27 cellular contexts compared by ENCODE assay signal in the genomic region with DNA sequence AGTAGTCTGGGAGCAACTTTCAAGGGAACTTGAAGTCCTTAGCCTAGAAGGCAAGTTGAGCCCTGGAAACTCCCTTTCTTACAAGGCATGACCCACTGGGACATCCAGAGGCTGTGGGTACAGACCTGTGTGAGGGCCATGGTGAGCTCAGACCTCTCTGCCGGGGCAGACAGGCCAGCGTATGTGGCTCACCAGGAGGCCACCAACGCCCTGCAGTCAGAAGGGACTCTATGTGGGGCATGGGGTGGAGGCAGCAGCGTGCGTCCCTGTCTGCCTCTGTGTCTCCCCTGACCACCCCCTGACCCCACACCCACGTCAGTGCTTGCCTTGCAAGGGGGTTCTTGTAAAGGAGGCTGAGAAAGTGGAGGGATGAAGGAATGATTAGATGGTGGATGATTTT. TPM values are rescaled to one million over a fixed set of nuclear protein-coding genes. Genes with fewer than 3 reads are reported as not detected.
A peak's percentile ranks its signal among the peaks of the same experiment; 100 is the strongest.
DNase-seq lines count a peak whose midpoint lies in the region; ATAC-seq, FAIRE-seq and TF ChIP-seq lines count a peak whose summit lies in the region.
"Had no signal": no experiment of that assay in that cellular context is flagged by ENCODE, and none has a peak within 500 bp of the region (broad histone marks: within the 10 kb centered on the region; RNA-seq: fewer than 3 reads in every experiment).

No MANE protein-coding gene starts in this region.

- no peak overlapping the region for H2BK20ac ChIP-seq in H1 (ENCODE audit: low read length)

- CTCF ChIA-PET in H1 (lab: Charles Lee; ENCODE audit: partially characterized antibody): interaction anchor here (1.2 to 2.6 kb wide), 3 partner anchors 39 to 362 kb away, joined by 3 to 10 read pairs (median 6); no protein-coding TSS in a partner anchor

- H3K4me3 Mint-ChIP-seq in CD14-positive monocyte: no peak overlapping the region
- H3K4me3 Mint-ChIP-seq: activated CD4-positive, alpha-beta memory T cell treated with anti-CD3 and anti-CD28 coated beads for 36 hours; central memory CD8-positive, alpha-beta T cell; immature natural killer cell; mesothelial cell of epicardium; naive thymus-derived CD4-positive, alpha-beta T cell; T-cell had no signal

- no peak overlapping the region for H3K14ac ChIP-seq in H1 (ENCODE audit: insufficient read length)

- H3K36me3 ChIP-seq in H1 (ENCODE audit: control insufficient read depth in 2 of 4, insufficient read depth in 4 of 4, low read length in 3 of 4): no peaks in the 10 kb centered on the region
- no peaks in the 10 kb centered on the region for H3K36me3 ChIP-seq in neutrophil

- H4K8ac ChIP-seq in H1 (ENCODE audit: extremely low read depth, insufficient read depth, low read length): no peak overlapping the region

- H2AFZ ChIP-seq in H1 (ENCODE audit: low read length): no peak overlapping the region

- ATAC-seq in HG03469 (IDR thresholded peaks at IDR 0.05; ENCODE audit: unreplicated experiment): no peak
- ATAC-seq: naive thymus-derived CD4-positive, alpha-beta T cell; T-cell; upper lobe of right lung had no signal

- peaks cover 5 to 15% (median 13%) of the 10 kb centered on the region in 7 donors for H3K9me3 Mint-ChIP-seq in CD14-positive monocyte
- H3K9me3 Mint-ChIP-seq: immature natural killer cell had no signal

- H3K27ac ChIP-seq in H1 (ENCODE audit: low read depth, low read length): no peak overlapping the region
- peak overlapping the region; percentile 60 for H3K27ac ChIP-seq in neutrophil
- H3K27ac ChIP-seq: upper lobe of right lung had no signal

- intact Hi-C loops in CD14-positive monocyte (cut with micrococcal nuclease): no loop called here

- H4K20me1 ChIP-seq in H1 (replicated peaks in 1 of 2; ENCODE audit: control insufficient read depth in 1 of 2, insufficient read depth in 2 of 2, low read length in 2 of 2): peaks cover 2 to 3% of the 10 kb centered on the region in 2 experiments

- peaks cover 34% of the 10 kb centered on the region for H3K4me1 Mint-ChIP-seq in CD14-positive monocyte
- H3K4me1 Mint-ChIP-seq: mesothelial cell of epicardium had no signal

- peak overlapping the region in 5 of 7 donors; percentile 30 to 85 (median 55) for H3K27ac Mint-ChIP-seq in CD14-positive monocyte
- H3K27ac Mint-ChIP-seq: activated CD4-positive, alpha-beta memory T cell treated with anti-CD3 and anti-CD28 coated beads for 36 hours; IgD-negative memory B cell; immature natural killer cell; mesothelial cell of epicardium; T-cell had no signal

- H3K4me3 ChIP-seq in GM12865 (ENCODE audit: low read depth, low read length) (no peak overlapping the region), H1 (ENCODE audit: extremely low read depth in 1 of 4, insufficient read depth in 2 of 4, low read depth in 3 of 4, low read length in 4 of 4) (no peak overlapping the region), neutrophil (ENCODE audit: low read depth in 1 of 2, low read length in 1 of 2) (no peak overlapping the region)
- H3K4me3 ChIP-seq: smooth muscle cell, upper lobe of right lung had no signal

- H3K36me3 Mint-ChIP-seq in CD14-positive monocyte: peaks cover 11 to 21% of the 10 kb centered on the region in 2 donors
- H3K36me3 Mint-ChIP-seq: activated CD4-positive, alpha-beta memory T cell treated with anti-CD3 and anti-CD28 coated beads for 36 hours had no signal

- TF ChIP-seq CTCF in CD14-positive monocyte (IDR thresholded peaks at IDR 0.05) (no peak), GM12865 (IDR thresholded peaks at IDR 0.05; ENCODE audit: insufficient read depth, low read depth, low read length, missing control alignments) (no peak), H1 (IDR thresholded peaks at IDR 0.05; ENCODE audit: control extremely low read depth in 1 of 3, insufficient read depth in 1 of 3, low read depth in 1 of 3, low read length in 3 of 3) (no peak), neutrophil (IDR thresholded peaks at IDR 0.05) (no peak)

- DNase-seq in CD14-positive monocyte (ENCODE audit: low spot score) (no peak), GM12865 (ENCODE audit: low read depth) (peak; percentile 29), H1 (ENCODE audit: low read depth in 1 of 2, low spot score in 2 of 2) (no peak), NCI-H1092 treated with DMSO at 0.1 percent for 48 hours (lab: John Stamatoyannopoulos, UW) (no peak), NCI-H1694 treated with DMSO at 0.1 percent for 48 hours (lab: John Stamatoyannopoulos, UW) (no peak)
- DNase-seq: activated CD4-positive, alpha-beta memory T cell treated with anti-CD3 and anti-CD28 coated beads for 36 hours; activated gamma-delta T cell; C1 segment of cervical spinal cord; Calu3; dermis blood vessel endothelial cell; hypothalamus; immature natural killer cell; naive thymus-derived CD4-positive, alpha-beta T cell; NCI-H1105 treated with DMSO at 0.1 percent for 48 hours; NCI-H2081 treated with DMSO at 0.1 percent for 48 hours; NCI-H345; NCI-H774; retina; stimulated activated CD4-positive, alpha-beta T cell treated with anti-CD3 and anti-CD28 coated beads, Interleukin-1b, Interleukin-23, amount 100 ng/mL, for 48 hours; T-cell; upper lobe of right lung had no signal

- no peaks in the 10 kb centered on the region; the same call in 1 of the 2 replicates for H3K23me2 ChIP-seq in H1 (ENCODE audit: low read depth, low read length)

- H3K4ac ChIP-seq in H1 (replicated peaks; ENCODE audit: insufficient read length, low read depth, low read length): no peak overlapping the region

- no peak for FAIRE-seq in H1 (lab: Jason Lieb, UNC)

- H2AK5ac ChIP-seq in H1 (ENCODE audit: low read depth, low read length): no peak overlapping the region

- H4K5ac ChIP-seq in H1 (ENCODE audit: insufficient read length, low read depth, low read length): no peak overlapping the region

- no peak for TF ChIP-seq EP300 in H1 (IDR thresholded peaks at IDR 0.05; ENCODE audit: borderline replicate concordance in 1 of 2, low read depth in 2 of 2, low read length in 2 of 2)

- TF ChIP-seq RAD21 in H1 (IDR thresholded peaks at IDR 0.05 in 1 of 2, conservative IDR thresholded peaks at IDR 0.05 in 1 of 2; ENCODE audit: low read depth in 2 of 2, low read length in 2 of 2): no peak

- H2BK15ac ChIP-seq in H1 (ENCODE audit: low read length): 0 out of 2 replicates have a peak overlapping the region, but pooled peaks have one; percentile 19

- 66% methylated on average over 6 of the region's 6 CpGs; no CpG with 5 or more reads in 1 of the 2 experiments for WGBS in H1 (ENCODE audit: extremely low coverage in 1 of 2, insufficient coverage in 1 of 2, insufficient read length in 1 of 2, insufficient replicate concordance in 2 of 2, low coverage in 1 of 2, low lambda C conversion rate in 2 of 2, missing lambda C conversion rate in 1 of 2), 2 experiments

- H3K9ac ChIP-seq in H1 (replicated peaks in 1 of 4; ENCODE audit: extremely low read depth in 1 of 4, low read depth in 3 of 4, low read length in 3 of 4): no peak overlapping the region

- H3K79me1 ChIP-seq in H1 (ENCODE audit: low read depth, low read length): peaks cover 2% of the 10 kb centered on the region; the same call in 1 of the 2 replicates

- H3K9me3 ChIP-seq in H1 (ENCODE audit: insufficient read depth in 2 of 2, low read depth in 1 of 2, low read length in 1 of 2): no peaks in the 10 kb centered on the region; a peak in 2 of 4 replicates
- H3K9me3 ChIP-seq in neutrophil: no peaks in the 10 kb centered on the region
- H3K9me3 ChIP-seq: upper lobe of right lung had no signal

- H3K56ac ChIP-seq in H1 (replicated peaks; ENCODE audit: insufficient read length, low read depth, low read length): no peak overlapping the region

- no peak overlapping the region for H3K18ac ChIP-seq in H1 (ENCODE audit: extremely low read depth, low read length)

- no peak for TF ChIP-seq POLR2A in H1 (IDR thresholded peaks at IDR 0.05; ENCODE audit: control extremely low read depth in 1 of 2, low read depth in 2 of 2, low read length in 2 of 2)

- H3K4me2 ChIP-seq in H1 (ENCODE audit: insufficient read depth in 1 of 2, low read depth in 2 of 2, low read length in 2 of 2): no peak overlapping the region
- H3K4me2 ChIP-seq: smooth muscle cell had no signal

- peaks cover 0 to 1% (median 0%) of the 10 kb centered on the region in 3 donors for H3K27me3 Mint-ChIP-seq in CD14-positive monocyte (ENCODE audit: low read depth in 3 of 3)
- H3K27me3 Mint-ChIP-seq: activated CD4-positive, alpha-beta memory T cell treated with anti-CD3 and anti-CD28 coated beads for 36 hours; central memory CD8-positive, alpha-beta T cell; IgD-negative memory B cell; naive thymus-derived CD4-positive, alpha-beta T cell; T-cell had no signal

- no peak overlapping the region for H2BK5ac ChIP-seq in H1 (ENCODE audit: low read depth, low read length)

- POLR2A ChIA-PET in H1 (lab: Charles Lee; ENCODE audit: partially characterized antibody): interaction anchor here (0.8 to 3.6 kb wide), 2 partner anchors 11 to 34 kb away, joined by 3 to 18 read pairs; a partner anchor contains a TSS

- no peaks in the 10 kb centered on the region for H3K27me3 ChIP-seq in H1 (replicated peaks in 1 of 4; ENCODE audit: control insufficient read depth in 3 of 4, extremely low read depth in 1 of 4, insufficient read depth in 3 of 4, low read length in 3 of 4)
- H3K27me3 ChIP-seq in neutrophil: no peaks in the 10 kb centered on the region
- H3K27me3 ChIP-seq: upper lobe of right lung had no signal

- peaks cover 3 to 52% of the 10 kb centered on the region in 2 experiments; a peak in 3 of 4 replicates for H3K79me2 ChIP-seq in H1 (ENCODE audit: control insufficient read depth in 1 of 2, insufficient read depth in 2 of 2, low read length in 2 of 2)

- H3K23ac ChIP-seq in H1 (ENCODE audit: insufficient read length): no peak overlapping the region

- no peak overlapping the region for H2BK12ac ChIP-seq in H1 (ENCODE audit: low read depth, low read length)

- peaks cover 0 to 4% (median 0%) of the 10 kb centered on the region in 4 experiments; a peak in 3 of 7 replicates for H3K4me1 ChIP-seq in H1 (replicated peaks in 1 of 4; ENCODE audit: control insufficient read depth in 3 of 4, insufficient read depth in 4 of 4, low read length in 3 of 4)
- H3K4me1 ChIP-seq in neutrophil (ENCODE audit: control insufficient read depth in 1 of 2, insufficient read depth in 1 of 2, low read depth in 1 of 2, low read length in 1 of 2): peaks cover 13 to 14% of the 10 kb centered on the region in 2 experiments

- no peak overlapping the region for H2BK120ac ChIP-seq in H1 (replicated peaks; ENCODE audit: low read depth, low read length)

- no peak overlapping the region for H4K91ac ChIP-seq in H1 (replicated peaks; ENCODE audit: insufficient read length, low read length)

RNA-seq across cellular contexts. Expression of a gene that starts 10.8 kb away (rescaled TPM):
- polyA plus RNA-seq in CD14-positive monocyte (10 to 100 TPM; 33.1 to 38.2 TPM), H1 (2011; rRNA removed) (28.5 and 40.2 TPM in 2 replicates)
- total RNA-seq in H1 (2021; fragmentation: NEBNext Ultra II Directional; extraction: Animal tissue kit (Norgen Biotek cat#: 25700)): 38.9 and 39.0 TPM in 2 replicates
- polyA plus RNA-seq in H1 (2011; cell fraction: cytosol; rRNA removed): 38.6 TPM
- 61.2 TPM for polyA plus RNA-seq in H1 (2011; cell fraction: nucleus; rRNA removed)
- 27.1 to 32.5 TPM (median 31.3 TPM) in 4 replicates for polyA plus RNA-seq in H1 (2012, experiment 1 of 2)
- polyA plus RNA-seq in H1 (2012, experiment 2 of 2): 35.2 TPM
- 17.0 TPM for polyA plus RNA-seq in H1 (2013, experiment 1 of 2)
- 17.1 TPM for polyA plus RNA-seq in H1 (2013, experiment 2 of 2)
- 19.0 and 25.9 TPM in 2 replicates for polyA minus RNA-seq in H1 (2011; rRNA and poly(A)+ RNA removed)
- polyA minus RNA-seq in H1 (2011; cell fraction: cytosol; rRNA and poly(A)+ RNA removed): 16.7 TPM
- polyA minus RNA-seq in H1 (2011; cell fraction: nucleus; rRNA and poly(A)+ RNA removed): 16.0 TPM
